ENCODE assay signal across 8 cellular contexts in the genomic region with DNA sequence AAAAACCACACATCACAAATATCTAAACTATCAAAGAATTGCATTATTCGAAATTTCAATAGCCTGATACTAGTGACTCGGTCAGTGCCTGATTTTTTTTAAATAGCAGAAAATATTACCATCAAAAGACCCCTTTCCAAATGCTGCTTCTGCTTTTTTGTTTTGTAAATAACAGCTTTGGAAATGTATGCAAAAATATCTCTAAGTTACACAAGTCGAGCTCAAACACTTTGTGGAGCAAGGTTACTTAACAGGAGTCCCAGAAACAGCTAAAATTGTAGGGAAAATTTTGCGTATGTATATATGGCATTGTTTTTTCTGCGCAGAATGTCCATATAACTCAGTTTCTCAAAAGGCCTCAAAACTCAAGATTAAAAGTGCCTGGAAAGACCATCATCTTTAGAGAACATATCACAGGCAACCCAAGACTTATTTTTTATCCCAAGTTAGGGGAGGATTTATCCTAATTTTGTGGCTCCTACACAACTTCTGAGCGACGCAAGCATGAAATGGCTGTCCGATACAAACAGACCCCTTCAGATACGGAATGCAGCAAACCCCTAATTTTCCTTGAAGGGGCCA. TPM values are rescaled to one million over a fixed set of nuclear protein-coding genes. Genes with fewer than 3 reads are reported as not detected.
DNase-seq lines count a peak whose midpoint lies in the region; ATAC-seq and TF ChIP-seq lines count a peak whose summit lies in the region.

No MANE protein-coding gene starts in this region.

- no peaks in the 10 kb centered on the region for H3K9me3 ChIP-seq in CD8-positive, alpha-beta T cell (ENCODE audit: low read length)
- H3K9me3 ChIP-seq in NT2/D1 (ENCODE audit: insufficient read depth, low read length) (no peaks in the 10 kb centered on the region), endocrine pancreas (ENCODE audit: control insufficient read depth, low read length) (no peaks in the 10 kb centered on the region), neutrophil (no peaks in the 10 kb centered on the region)

- no peaks in the 10 kb centered on the region for H3K36me3 ChIP-seq in CD8-positive, alpha-beta T cell (ENCODE audit: insufficient read depth, low read length)
- no peaks in the 10 kb centered on the region for H3K36me3 ChIP-seq in NT2/D1 (ENCODE audit: insufficient read depth, insufficient read length, low read length)
- no peaks in the 10 kb centered on the region for H3K36me3 ChIP-seq in endocrine pancreas (ENCODE audit: control insufficient read depth, insufficient read depth, low read length)
- H3K36me3 ChIP-seq in neutrophil, result no peaks in the 10 kb centered on the region

- H3K27me3 Mint-ChIP-seq in CD8-positive, alpha-beta T cell (ENCODE audit: low read depth), result no peaks in the 10 kb centered on the region

- no peaks in the 10 kb centered on the region for H3K9me3 Mint-ChIP-seq in CD8-positive, alpha-beta T cell

- no peak for DNase-seq in CD8-positive, alpha-beta T cell
- no peak for DNase-seq in NT2/D1 (ENCODE audit: low read depth, low spot score)
- no peak for DNase-seq in GM13977 (ENCODE audit: low spot score)
- no peak for DNase-seq in activated CD4-positive, CD25-positive, alpha-beta regulatory T cell treated with anti-CD3 and anti-CD28 coated beads, Interleukin-2, amount 50 U/mL, for 72 hours

- CTCF ChIA-PET in CD8-positive, alpha-beta T cell (lab: Charles Lee), result interaction anchor here (1.1 to 1.5 kb wide), 5 partner anchors 10 to 150 kb away, joined by 3 to 5 read pairs (median 4); no protein-coding TSS in a partner anchor

- H3K4me3 ChIP-seq in CD8-positive, alpha-beta T cell (ENCODE audit: low read depth, low read length), result peak overlapping the region; percentile 86
- H3K4me3 ChIP-seq in NT2/D1 (ENCODE audit: insufficient read length, low read depth) (peak overlapping the region; percentile 66), endocrine pancreas (ENCODE audit: control insufficient read depth, insufficient read depth, low read length) (peak overlapping the region; percentile 84), neutrophil (ENCODE audit: low read depth in 1 of 2, low read length in 1 of 2) (peak overlapping the region; percentile 77 to 94)

- peaks cover 35% of the 10 kb centered on the region for H3K4me1 ChIP-seq in CD8-positive, alpha-beta T cell (ENCODE audit: insufficient read depth, low read length)
- H3K4me1 ChIP-seq in NT2/D1 (ENCODE audit: insufficient read depth, insufficient read length), result no peaks in the 10 kb centered on the region
- H3K4me1 ChIP-seq in endocrine pancreas (ENCODE audit: control insufficient read depth, insufficient read depth, low read length), result peaks cover 12% of the 10 kb centered on the region
- peaks cover 15 to 21% of the 10 kb centered on the region in 2 experiments for H3K4me1 ChIP-seq in neutrophil (ENCODE audit: control insufficient read depth in 1 of 2, insufficient read depth in 1 of 2, low read depth in 1 of 2, low read length in 1 of 2)

- H3K4me1 Mint-ChIP-seq in CD8-positive, alpha-beta T cell (ENCODE audit: low read depth), result peaks cover 42% of the 10 kb centered on the region

- peak overlapping the region; percentile 81 for H3K27ac ChIP-seq in CD8-positive, alpha-beta T cell (ENCODE audit: low read depth, low read length)
- H3K27ac ChIP-seq in neutrophil, result peak overlapping the region; percentile 86

- intact Hi-C loops in CD8-positive, alpha-beta T cell (cut with DNase I, micrococcal nuclease), result loop anchor here (2.0 to 10.0 kb wide), 8 partner anchors 15 to 425 kb away; a partner anchor contains a TSS

- H3K9ac ChIP-seq in NT2/D1 (ENCODE audit: insufficient read length, low read depth) (peak overlapping the region; percentile 90), endocrine pancreas (ENCODE audit: control insufficient read depth, insufficient read depth, low read length) (peak overlapping the region; percentile 45)

- in situ Hi-C loops in GM13977 (cut with MboI; ENCODE audit: low pct_unique_long_range_greater_than_20kb, low sequenced_read_pairs, unreplicated experiment), result no loop called here

- POLR2A ChIA-PET in CD8-positive, alpha-beta T cell (lab: Charles Lee), result interaction anchor here (1.1 to 2.5 kb wide), 4 partner anchors 10 to 119 kb away, joined by 3 to 34 read pairs (median 10); no protein-coding TSS in a partner anchor

- no peaks in the 10 kb centered on the region for H3K27me3 ChIP-seq in CD8-positive, alpha-beta T cell (ENCODE audit: insufficient read depth, low read length)
- H3K27me3 ChIP-seq in NT2/D1 (ENCODE audit: insufficient read depth, insufficient read length), result no peaks in the 10 kb centered on the region
- H3K27me3 ChIP-seq in endocrine pancreas (ENCODE audit: control insufficient read depth, insufficient read depth, low read length), result no peaks in the 10 kb centered on the region
- peaks cover 52% of the 10 kb centered on the region for H3K27me3 ChIP-seq in neutrophil

- H3K27ac Mint-ChIP-seq in CD8-positive, alpha-beta T cell, result peak overlapping the region; percentile 89

- H3K4me3 Mint-ChIP-seq in CD8-positive, alpha-beta T cell, result peak overlapping the region; percentile 95

- no peak for ATAC-seq in CD8-positive, alpha-beta T cell
- no peak for ATAC-seq in GM21717 (IDR thresholded peaks at IDR 0.05; ENCODE audit: unreplicated experiment)
- ATAC-seq in GM18907 (IDR thresholded peaks at IDR 0.05; ENCODE audit: unreplicated experiment), result no peak

- no peak for TF ChIP-seq CTCF in CD8-positive, alpha-beta T cell (IDR thresholded peaks at IDR 0.05)
- TF ChIP-seq CTCF in neutrophil (IDR thresholded peaks at IDR 0.05), result no peak
- TF ChIP-seq CTCF in GM13977 (IDR thresholded peaks at IDR 0.05; ENCODE audit: extremely low read depth, insufficient read depth, missing control alignments), result no peak

- peaks cover 16% of the 10 kb centered on the region for H3K36me3 Mint-ChIP-seq in CD8-positive, alpha-beta T cell

RNA-seq across cellular contexts. Expression of a gene that starts 1.4 kb away (rescaled TPM):
- total RNA-seq in CD8-positive, alpha-beta T cell, result 10 to 100 TPM; 86.2 to 89.0 TPM
